Comparison of ENCODE assay signal across 14 cellular contexts in genomic region chr7:13830604-13830915, GRCh38.
DNase-seq lines count a peak whose midpoint lies in the region; ATAC-seq and TF ChIP-seq lines count a peak whose summit lies in the region.
"Had no signal": no experiment of that assay in that cellular context is flagged by ENCODE, and none has a peak within 500 bp of the region (broad histone marks: within the 10 kb centered on the region; RNA-seq: fewer than 3 reads in every experiment).

No MANE protein-coding gene starts in this region.

- H3K9me3 Mint-ChIP-seq in chondrocyte (ENCODE audit: low read depth) (peaks cover 3% of the 10 kb centered on the region), mesothelial cell of epicardium (no peaks in the 10 kb centered on the region)
- H3K9me3 Mint-ChIP-seq in activated CD4-positive, alpha-beta T cell treated with anti-CD3 and anti-CD28 coated beads, Interleukin-2, amount 10 ng/mL, durations not matched to agents 24 days and 14 days = no peaks in the 10 kb centered on the region
- H3K9me3 Mint-ChIP-seq: stimulated activated memory B cell treated with anti-CD40 and anti-IgM and Interleukin-4, amounts not matched to agents 10 μg/mL and 1 μg/mL and 100 μg/mL, for 72 hours had no signal

- DNase-seq in HCEC 1CT (peak; percentile 42), NCI-H446 treated with DMSO at 0.1 percent for 48 hours (lab: John Stamatoyannopoulos, UW) (peak; percentile 35), chondrocyte (ENCODE audit: low spot score) (no peak), mesothelial cell of epicardium (ENCODE audit: low spot score in 2 of 2, unreplicated experiment in 2 of 2) (no peak)
- no peak for DNase-seq in activated CD4-positive, alpha-beta T cell treated with anti-CD3 and anti-CD28 coated beads, Interleukin-2, amount 10 ng/mL, durations not matched to agents 24 days and 14 days
- DNase-seq: activated CD4-positive, alpha-beta T cell treated with anti-CD3 and anti-CD28 coated beads for 4 hours; activated CD8-positive, alpha-beta memory T cell treated with anti-CD3 and anti-CD28 coated beads, Interleukin-2, amount 50 U/mL, for 4 hours; activated effector memory CD4-positive, alpha-beta T cell treated with anti-CD3 and anti-CD28 coated beads, Interleukin-2, amount 50 U/mL, for 16 hours; adrenal gland; caudate nucleus had no signal

- H3K27ac Mint-ChIP-seq in chondrocyte (ENCODE audit: unreplicated experiment) = peak overlapping the region; percentile 92
- H3K27ac Mint-ChIP-seq in mesothelial cell of epicardium = peak overlapping the region; percentile 75
- no peak overlapping the region for H3K27ac Mint-ChIP-seq in activated CD4-positive, alpha-beta T cell treated with anti-CD3 and anti-CD28 coated beads, Interleukin-2, amount 10 ng/mL, durations not matched to agents 24 days and 14 days
- H3K27ac Mint-ChIP-seq: stimulated activated memory B cell treated with anti-CD40 and anti-IgM and Interleukin-4, amounts not matched to agents 10 μg/mL and 1 μg/mL and 100 μg/mL, for 72 hours had no signal

- H3K36me3 Mint-ChIP-seq in chondrocyte (ENCODE audit: low read depth) (no peaks in the 10 kb centered on the region), mesothelial cell of epicardium (no peaks in the 10 kb centered on the region)
- no peaks in the 10 kb centered on the region for H3K36me3 Mint-ChIP-seq in activated CD4-positive, alpha-beta T cell treated with anti-CD3 and anti-CD28 coated beads, Interleukin-2, amount 10 ng/mL, durations not matched to agents 24 days and 14 days (ENCODE audit: low read depth)
- H3K36me3 Mint-ChIP-seq: stimulated activated memory B cell treated with anti-CD40 and anti-IgM and Interleukin-4, amounts not matched to agents 10 μg/mL and 1 μg/mL and 100 μg/mL, for 72 hours had no signal

- intact Hi-C loops in activated CD4-positive, alpha-beta T cell treated with anti-CD3 and anti-CD28 coated beads, Interleukin-2, amount 10 ng/mL, durations not matched to agents 24 days and 14 days (cut with micrococcal nuclease) = no loop called here

- no peak overlapping the region for H3K4me3 Mint-ChIP-seq in chondrocyte (ENCODE audit: unreplicated experiment)
- no peak overlapping the region for H3K4me3 Mint-ChIP-seq in mesothelial cell of epicardium
- no peak overlapping the region for H3K4me3 Mint-ChIP-seq in activated CD4-positive, alpha-beta T cell treated with anti-CD3 and anti-CD28 coated beads, Interleukin-2, amount 10 ng/mL, durations not matched to agents 24 days and 14 days
- H3K4me3 Mint-ChIP-seq: stimulated activated memory B cell treated with anti-CD40 and anti-IgM and Interleukin-4, amounts not matched to agents 10 μg/mL and 1 μg/mL and 100 μg/mL, for 72 hours had no signal

- H3K4me1 Mint-ChIP-seq in chondrocyte (ENCODE audit: low read depth) (peaks cover 21% of the 10 kb centered on the region), mesothelial cell of epicardium (peaks cover 12% of the 10 kb centered on the region)
- H3K4me1 Mint-ChIP-seq in activated CD4-positive, alpha-beta T cell treated with anti-CD3 and anti-CD28 coated beads, Interleukin-2, amount 10 ng/mL, durations not matched to agents 24 days and 14 days = no peaks in the 10 kb centered on the region
- H3K4me1 Mint-ChIP-seq: stimulated activated memory B cell treated with anti-CD40 and anti-IgM and Interleukin-4, amounts not matched to agents 10 μg/mL and 1 μg/mL and 100 μg/mL, for 72 hours had no signal

- H3K27me3 Mint-ChIP-seq in chondrocyte (ENCODE audit: low read depth) (no peaks in the 10 kb centered on the region), mesothelial cell of epicardium (ENCODE audit: low read depth) (no peaks in the 10 kb centered on the region)
- H3K27me3 Mint-ChIP-seq in activated CD4-positive, alpha-beta T cell treated with anti-CD3 and anti-CD28 coated beads, Interleukin-2, amount 10 ng/mL, durations not matched to agents 24 days and 14 days = no peaks in the 10 kb centered on the region
- H3K27me3 Mint-ChIP-seq: stimulated activated memory B cell treated with anti-CD40 and anti-IgM and Interleukin-4, amounts not matched to agents 10 μg/mL and 1 μg/mL and 100 μg/mL, for 72 hours had no signal

- ATAC-seq in HG02588 (IDR thresholded peaks at IDR 0.05; ENCODE audit: unreplicated experiment) (no peak), HG03097 (IDR thresholded peaks at IDR 0.05; ENCODE audit: low FRiP score, unreplicated experiment) (no peak), HG02970 (IDR thresholded peaks at IDR 0.05; ENCODE audit: low FRiP score, unreplicated experiment) (no peak)
- ATAC-seq: stimulated activated memory B cell treated with anti-CD40 and anti-IgM and Interleukin-4, amounts not matched to agents 10 μg/mL and 1 μg/mL and 100 μg/mL, for 72 hours had no signal

- TF ChIP-seq CTCF in chondrocyte (IDR thresholded peaks at IDR 0.05) (no peak), mesothelial cell of epicardium (IDR thresholded peaks at IDR 0.05; ENCODE audit: unreplicated experiment) (no peak)

Comparison
In these comparisons a context has a peak if more than half of its experiments do, and no peak if none do; other contexts are left out.
1. DNase-seq: peak in HCEC 1CT (single experiment) and NCI-H446 treated with DMSO at 0.1 percent for 48 hours (single experiment); none in chondrocyte (single experiment), mesothelial cell of epicardium (0 of 2) and activated CD4-positive, alpha-beta T cell treated with anti-CD3 and anti-CD28 coated beads, Interleukin-2, amount 10 ng/mL, durations not matched to agents 24 days and 14 days (single experiment).